In the genomic region with DNA sequence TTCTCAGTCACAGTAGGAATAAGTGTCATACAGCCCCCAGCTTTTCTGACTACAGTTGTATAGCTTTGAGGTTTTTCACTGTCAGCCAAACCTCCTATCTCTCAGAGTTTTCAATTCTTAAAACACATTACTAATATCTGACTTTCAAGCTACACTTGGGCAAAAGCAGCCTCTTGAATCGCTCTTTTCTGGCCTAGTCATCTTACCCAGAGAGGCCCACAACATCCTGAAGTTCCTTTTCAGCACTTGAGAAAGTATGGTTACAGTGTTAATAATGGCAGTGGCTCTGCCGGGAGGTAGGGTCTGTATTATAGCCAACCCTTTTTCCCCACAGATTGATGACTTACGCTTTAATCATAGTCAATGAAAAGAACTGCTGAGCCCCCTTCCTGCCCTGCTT, we compare ENCODE assay signal across 1 cellular context.
TF ChIP-seq lines count a peak whose summit lies in the region.

No MANE protein-coding gene starts in this region.

TF ChIP-seq in WTC11, 78 proteins besides CTCF, POLR2A, EP300 and RAD21 (continued from another document):
- TF ChIP-seq, protein P1, sequence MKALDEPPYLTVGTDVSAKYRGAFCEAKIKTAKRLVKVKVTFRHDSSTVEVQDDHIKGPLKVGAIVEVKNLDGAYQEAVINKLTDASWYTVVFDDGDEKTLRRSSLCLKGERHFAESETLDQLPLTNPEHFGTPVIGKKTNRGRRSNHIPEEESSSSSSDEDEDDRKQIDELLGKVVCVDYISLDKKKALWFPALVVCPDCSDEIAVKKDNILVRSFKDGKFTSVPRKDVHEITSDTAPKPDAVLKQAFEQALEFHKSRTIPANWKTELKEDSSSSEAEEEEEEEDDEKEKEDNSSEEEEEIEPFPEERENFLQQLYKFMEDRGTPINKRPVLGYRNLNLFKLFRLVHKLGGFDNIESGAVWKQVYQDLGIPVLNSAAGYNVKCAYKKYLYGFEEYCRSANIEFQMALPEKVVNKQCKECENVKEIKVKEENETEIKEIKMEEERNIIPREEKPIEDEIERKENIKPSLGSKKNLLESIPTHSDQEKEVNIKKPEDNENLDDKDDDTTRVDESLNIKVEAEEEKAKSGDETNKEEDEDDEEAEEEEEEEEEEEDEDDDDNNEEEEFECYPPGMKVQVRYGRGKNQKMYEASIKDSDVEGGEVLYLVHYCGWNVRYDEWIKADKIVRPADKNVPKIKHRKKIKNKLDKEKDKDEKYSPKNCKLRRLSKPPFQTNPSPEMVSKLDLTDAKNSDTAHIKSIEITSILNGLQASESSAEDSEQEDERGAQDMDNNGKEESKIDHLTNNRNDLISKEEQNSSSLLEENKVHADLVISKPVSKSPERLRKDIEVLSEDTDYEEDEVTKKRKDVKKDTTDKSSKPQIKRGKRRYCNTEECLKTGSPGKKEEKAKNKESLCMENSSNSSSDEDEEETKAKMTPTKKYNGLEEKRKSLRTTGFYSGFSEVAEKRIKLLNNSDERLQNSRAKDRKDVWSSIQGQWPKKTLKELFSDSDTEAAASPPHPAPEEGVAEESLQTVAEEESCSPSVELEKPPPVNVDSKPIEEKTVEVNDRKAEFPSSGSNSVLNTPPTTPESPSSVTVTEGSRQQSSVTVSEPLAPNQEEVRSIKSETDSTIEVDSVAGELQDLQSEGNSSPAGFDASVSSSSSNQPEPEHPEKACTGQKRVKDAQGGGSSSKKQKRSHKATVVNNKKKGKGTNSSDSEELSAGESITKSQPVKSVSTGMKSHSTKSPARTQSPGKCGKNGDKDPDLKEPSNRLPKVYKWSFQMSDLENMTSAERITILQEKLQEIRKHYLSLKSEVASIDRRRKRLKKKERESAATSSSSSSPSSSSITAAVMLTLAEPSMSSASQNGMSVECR (CRISPR knock-in tag; IDR thresholded peaks at IDR 0.05; ENCODE audit: borderline replicate concordance): no peak
- TF ChIP-seq TP53 (CRISPR knock-in tag; IDR thresholded peaks at IDR 0.05) (no peak), FOXJ3 (CRISPR knock-in tag; IDR thresholded peaks at IDR 0.05; ENCODE audit: borderline replicate concordance) (no peak), CBFB (CRISPR knock-in tag; IDR thresholded peaks at IDR 0.05; ENCODE audit: low read depth) (no peak), GRHL2 (CRISPR knock-in tag; IDR thresholded peaks at IDR 0.05; ENCODE audit: insufficient replicate concordance, severe bottlenecking) (no peak), JAZF1 (CRISPR knock-in tag; IDR thresholded peaks at IDR 0.05) (no peak)
